9 cellular contexts compared by ENCODE assay signal in the genomic region with DNA sequence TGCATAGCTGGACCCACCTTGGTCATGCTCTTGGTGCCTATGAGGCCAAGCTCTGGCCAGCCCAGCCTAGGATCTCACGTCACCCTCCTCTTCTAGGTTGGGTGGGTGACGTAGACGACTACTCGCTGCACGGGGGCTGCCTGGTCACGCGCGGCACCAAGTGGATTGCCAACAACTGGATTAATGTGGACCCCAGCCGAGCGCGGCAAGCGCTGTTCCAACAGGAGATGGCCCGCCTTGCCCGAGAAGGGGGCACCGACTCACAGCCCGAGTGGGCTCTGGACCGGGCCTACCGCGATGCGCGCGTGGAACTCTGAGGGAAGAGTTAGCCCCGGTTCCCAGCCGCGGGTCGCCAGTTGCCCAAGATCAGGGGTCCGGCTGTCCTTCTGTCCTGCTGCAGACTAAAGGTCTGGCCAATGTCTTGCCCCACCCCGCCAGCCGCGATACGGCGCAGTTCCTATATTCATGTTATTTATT. TPM values are rescaled to one million over a fixed set of nuclear protein-coding genes. Genes with fewer than 3 reads are reported as not detected.
DNase-seq lines count a peak whose midpoint lies in the region; ATAC-seq, FAIRE-seq and TF ChIP-seq lines count a peak whose summit lies in the region.
"Had no signal": no experiment of that assay in that cellular context is flagged by ENCODE, and none has a peak within 500 bp of the region (broad histone marks: within the 10 kb centered on the region; RNA-seq: fewer than 3 reads in every experiment).

No MANE protein-coding gene starts in this region.

- peak overlapping the region; percentile 88 for H3K14ac ChIP-seq in IMR-90 (replicated peaks; ENCODE audit: low read depth, low read length)

- intact Hi-C loops in IMR-90 (cut with micrococcal nuclease) = loop anchor here (2.0 kb wide), 1 partner anchor 18 kb away; no protein-coding TSS in a partner anchor
- intact Hi-C loops in breast epithelium (cut with DNase I; ENCODE audit: low total_unique reads) = no loop called here

- POLR2A ChIA-PET in IMR-90 (lab: Charles Lee; ENCODE audit: unreplicated experiment) = interaction anchor here (0.6 to 2.5 kb wide), 6 partner anchors 8 to 114 kb away, joined by 3 to 13 read pairs (median 5); a partner anchor contains a TSS

- ATAC-seq in IMR-90 (ENCODE audit: low read depth) (peak; percentile 0), left lobe of liver (peak; percentile 1), HG02973 (IDR thresholded peaks at IDR 0.05; ENCODE audit: unreplicated experiment) (no peak), GM21717 (IDR thresholded peaks at IDR 0.05; ENCODE audit: unreplicated experiment) (no peak)

- TF ChIP-seq CTCF in GM12875 (IDR thresholded peaks at IDR 0.05; ENCODE audit: borderline replicate concordance, insufficient read depth, low read depth, low read length) (no peak), IMR-90 (conservative IDR thresholded peaks at IDR 0.05; ENCODE audit: low read depth, low read length) (no peak), breast epithelium (IDR thresholded peaks at IDR 0.05) (no peak), D721Med (IDR thresholded peaks at IDR 0.05; ENCODE audit: insufficient read depth, missing control alignments) (no peak)

- H2AK5ac ChIP-seq in IMR-90 (ENCODE audit: low read depth, low read length) = peak overlapping the region; percentile 87

- peak overlapping the region; percentile 53 for H4K5ac ChIP-seq in IMR-90 (ENCODE audit: low read depth, low read length)

- H3K79me1 ChIP-seq in IMR-90 (ENCODE audit: low read depth in 1 of 2, low read length in 2 of 2) = peaks cover 0 to 44% of the 10 kb centered on the region in 2 experiments; a peak in 2 of 4 replicates

- peak overlapping the region; percentile 91 for H3K23ac ChIP-seq in IMR-90 (ENCODE audit: low read depth, low read length)

- H3K4me3 ChIP-seq in GM12875 (ENCODE audit: low read depth, low read length) (peak overlapping the region; percentile 96), IMR-90 (ENCODE audit: insufficient read depth, low read depth, low read length) (peak overlapping the region; percentile 87), breast epithelium (peak overlapping the region; percentile 68 to 80 (median 74))

- H3K9ac ChIP-seq in IMR-90 (ENCODE audit: low read depth, low read length) = peak overlapping the region; percentile 84

- H3K27me3 ChIP-seq in IMR-90 (ENCODE audit: control insufficient read depth, insufficient read depth, low read length) = no peaks in the 10 kb centered on the region
- H3K27me3 ChIP-seq in breast epithelium = no peaks in the 10 kb centered on the region

- H2BK120ac ChIP-seq in IMR-90 (ENCODE audit: low read depth, low read length) = no peak overlapping the region

- H3K27ac ChIP-seq in IMR-90 (ENCODE audit: insufficient read depth, low read length) (peak overlapping the region; percentile 79), breast epithelium (peak overlapping the region; percentile 93 to 97), substantia nigra (ENCODE audit: low read depth, low read length, poor library complexity, severe bottlenecking) (peak overlapping the region; percentile 80)

- DNase-seq in IMR-90 (peak; percentile 63), breast epithelium (ENCODE audit: low spot score in 2 of 2) (no peak), left lobe of liver (ENCODE audit: low spot score) (no peak), substantia nigra (lab: John Stamatoyannopoulos, UW) (peak in 26 of 49 donors; percentile 33 to 81 (median 60)), D721Med (ENCODE audit: insufficient read length, low spot score) (no peak)

- H3K4me2 ChIP-seq in IMR-90 (ENCODE audit: low read depth, low read length) = peak overlapping the region; percentile 71

- peaks cover 23% of the 10 kb centered on the region for H4K20me1 ChIP-seq in IMR-90 (ENCODE audit: insufficient read depth, low read length)

- H2BK5ac ChIP-seq in IMR-90 (ENCODE audit: low read depth, low read length, poor library complexity, severe bottlenecking) = peak overlapping the region; percentile 37

- WGBS in IMR-90 (ENCODE audit: extremely low coverage in 2 of 2, insufficient read length in 1 of 2), 2 experiments = 3% methylated on average over 9 of the region's 32 CpGs; no CpG with 5 or more reads in 1 of the 2 experiments

- H4K8ac ChIP-seq in IMR-90 (ENCODE audit: low read depth in 2 of 2, low read length in 2 of 2) = peak overlapping the region; percentile 83 to 98

- peak overlapping the region; percentile 53 for H3K56ac ChIP-seq in IMR-90 (ENCODE audit: extremely low read depth, insufficient read depth, low read length)

- H3K36me3 ChIP-seq in IMR-90 (ENCODE audit: control insufficient read depth, insufficient read depth, low read length) = peaks cover 5% of the 10 kb centered on the region
- no peaks in the 10 kb centered on the region for H3K36me3 ChIP-seq in breast epithelium

- in situ Hi-C loops in IMR-90 (cut with MboI; ENCODE audit: low sequenced_read_pairs) = no loop called here

- peak overlapping the region; percentile 14; the same call in 1 of the 2 replicates for H3K18ac ChIP-seq in IMR-90 (ENCODE audit: low read depth, low read length)

- BruUV-seq in IMR-90 (replicated peaks; lab: Mats Ljungman, UMichigan) = no TSS peak

- H3K4me1 ChIP-seq in IMR-90 (ENCODE audit: control insufficient read depth, insufficient read depth, low read length) = peaks cover 11% of the 10 kb centered on the region
- H3K4me1 ChIP-seq in breast epithelium = no peaks in the 10 kb centered on the region

- dilution Hi-C loops in IMR-90 (cut with HindIII; ENCODE audit: low sequenced_read_pairs, unreplicated experiment) = no loop called here

- FAIRE-seq in D721Med (lab: Jason Lieb, UNC) = no peak
- FAIRE-seq: TTC549 had no signal

- H2BK15ac ChIP-seq in IMR-90 (ENCODE audit: low read depth, low read length) = no peak overlapping the region; the same call in 2 of the 3 replicates

- TF ChIP-seq POLR2A in IMR-90 (IDR thresholded peaks at IDR 0.05; ENCODE audit: low read depth, low read length) = no peak
- no peak for TF ChIP-seq POLR2A in breast epithelium (IDR thresholded peaks at IDR 0.05)

- H3K9me1 ChIP-seq in IMR-90 (ENCODE audit: insufficient read depth, low read length) = peaks cover 24% of the 10 kb centered on the region

- H4K91ac ChIP-seq in IMR-90 (ENCODE audit: insufficient read depth, low read depth, low read length) = peak overlapping the region; percentile 58

- H3K4ac ChIP-seq in IMR-90 (ENCODE audit: low read depth, low read length) = peak overlapping the region; percentile 88

- CTCF ChIA-PET in IMR-90 (lab: Yijun Ruan, JAX) = interaction anchor here (0.6 to 1.5 kb wide), 5 partner anchors 15 to 87 kb away, joined by 3 to 10 read pairs (median 5); a partner anchor contains a TSS

- H3K9me3 ChIP-seq in IMR-90 (ENCODE audit: control insufficient read depth, insufficient read depth, low read length) (no peaks in the 10 kb centered on the region), breast epithelium (no peaks in the 10 kb centered on the region)

- no peak overlapping the region for H2BK20ac ChIP-seq in IMR-90 (ENCODE audit: low read depth, low read length)

- H2AK9ac ChIP-seq in IMR-90 (replicated peaks; ENCODE audit: low read depth, low read length, poor library complexity) = peak overlapping the region; percentile 99

- peak overlapping the region; percentile 95 for H2AFZ ChIP-seq in IMR-90 (replicated peaks; ENCODE audit: low read length, poor library complexity)

- no peak for TF ChIP-seq RAD21 in IMR-90 (IDR thresholded peaks at IDR 0.05; ENCODE audit: low read length)

TF ChIP-seq in IMR-90, 13 proteins besides CTCF, POLR2A, EP300 and RAD21 (continues in another document):
- TF ChIP-seq, protein P1, sequence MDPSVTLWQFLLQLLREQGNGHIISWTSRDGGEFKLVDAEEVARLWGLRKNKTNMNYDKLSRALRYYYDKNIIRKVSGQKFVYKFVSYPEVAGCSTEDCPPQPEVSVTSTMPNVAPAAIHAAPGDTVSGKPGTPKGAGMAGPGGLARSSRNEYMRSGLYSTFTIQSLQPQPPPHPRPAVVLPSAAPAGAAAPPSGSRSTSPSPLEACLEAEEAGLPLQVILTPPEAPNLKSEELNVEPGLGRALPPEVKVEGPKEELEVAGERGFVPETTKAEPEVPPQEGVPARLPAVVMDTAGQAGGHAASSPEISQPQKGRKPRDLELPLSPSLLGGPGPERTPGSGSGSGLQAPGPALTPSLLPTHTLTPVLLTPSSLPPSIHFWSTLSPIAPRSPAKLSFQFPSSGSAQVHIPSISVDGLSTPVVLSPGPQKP (IDR thresholded peaks at IDR 0.05; ENCODE audit: borderline replicate concordance, low read depth, low read length) = no peak
- TF ChIP-seq MAZ (IDR thresholded peaks at IDR 0.05; ENCODE audit: borderline replicate concordance, low read depth, low read length) = peak; percentile 40; the same call in 1 of the 2 replicates
- no peak for TF ChIP-seq RFX5 (IDR thresholded peaks at IDR 0.05; ENCODE audit: low read depth, low read length)

RNA-seq across cellular contexts. Expression of a gene that starts 0.6 kb away (rescaled TPM):
- 55.8 and 60.9 TPM in 2 replicates for total RNA-seq in IMR-90 (2012; rRNA removed)
- polyA plus RNA-seq in IMR-90 (2012; rRNA removed) = 160 and 172 TPM in 2 replicates
- 97.3 and 121 TPM in 2 replicates for polyA plus RNA-seq in IMR-90 (2012; cell fraction: cytosol; rRNA removed)
- polyA plus RNA-seq in IMR-90 (2012; cell fraction: nucleus; rRNA removed; ENCODE audit: low replicate concordance) = 1,034 and 1,622 TPM in 2 replicates
- 100 to 1,000 TPM in 2 of 3 donors, 10 to 100 TPM in 1; 57.9 to 143 (median 135) TPM for total RNA-seq in breast epithelium
- 79.5 TPM for total RNA-seq in left lobe of liver

RNA-seq across cellular contexts. Expression of a gene that starts 11.8 kb away (rescaled TPM):
- total RNA-seq in IMR-90 (2012; rRNA removed) (27.8 and 28.3 TPM in 2 replicates), breast epithelium (10 to 100 TPM; 27.5 to 48.4 (median 37.7) TPM), left lobe of liver (8.6 TPM)
- 42.2 and 43.5 TPM in 2 replicates for polyA plus RNA-seq in IMR-90 (2012; rRNA removed)
- polyA plus RNA-seq in IMR-90 (2012; cell fraction: cytosol; rRNA removed) = 33.8 and 36.4 TPM in 2 replicates
- 116 and 195 TPM in 2 replicates for polyA plus RNA-seq in IMR-90 (2012; cell fraction: nucleus; rRNA removed; ENCODE audit: low replicate concordance)

RNA-seq across cellular contexts. Expression of a gene that starts 15.3 kb away (rescaled TPM):
- total RNA-seq in IMR-90 (2012; rRNA removed) (26.5 and 43.3 TPM in 2 replicates), breast epithelium (100 to 1,000 TPM; 151 to 171 (median 164) TPM), left lobe of liver (44.2 TPM)
- 112 and 137 TPM in 2 replicates for polyA plus RNA-seq in IMR-90 (2012; rRNA removed)
- 38.6 and 96.1 TPM in 2 replicates for polyA plus RNA-seq in IMR-90 (2012; cell fraction: cytosol; rRNA removed)
- 22.8 and 47.7 TPM in 2 replicates for polyA plus RNA-seq in IMR-90 (2012; cell fraction: nucleus; rRNA removed; ENCODE audit: low replicate concordance)

RNA-seq across cellular contexts. Expression of a gene that starts 16.6 kb away (rescaled TPM):
- total RNA-seq in IMR-90 (2012; rRNA removed) (10.4 and 11.1 TPM in 2 replicates), breast epithelium (10 to 100 TPM; 29.9 to 59.7 (median 58.7) TPM), left lobe of liver (13.7 TPM)
- polyA plus RNA-seq in IMR-90 (2012; rRNA removed) = 26.1 and 29.7 TPM in 2 replicates
- 18.8 and 34.8 TPM in 2 replicates for polyA plus RNA-seq in IMR-90 (2012; cell fraction: cytosol; rRNA removed)
- polyA plus RNA-seq in IMR-90 (2012; cell fraction: nucleus; rRNA removed; ENCODE audit: low replicate concordance) = 99.3 and 171 TPM in 2 replicates

RNA-seq across cellular contexts. Expression of a gene that starts 22.6 kb away (rescaled TPM):
- 268 and 296 TPM in 2 replicates for total RNA-seq in IMR-90 (2012; rRNA removed)
- 190 and 194 TPM in 2 replicates for polyA plus RNA-seq in IMR-90 (2012; rRNA removed)
- polyA plus RNA-seq in IMR-90 (2012; cell fraction: cytosol; rRNA removed) = 126 and 176 TPM in 2 replicates
- 254 and 364 TPM in 2 replicates for polyA plus RNA-seq in IMR-90 (2012; cell fraction: nucleus; rRNA removed; ENCODE audit: low replicate concordance)
- 100 to 1,000 TPM; 123 to 216 (median 178) TPM for total RNA-seq in breast epithelium
- total RNA-seq in left lobe of liver = 38.6 TPM

Comparison
In these comparisons a context has a peak if more than half of its experiments do, and no peak if none do; other contexts are left out.
1. ATAC-seq: peak in IMR-90 (single experiment) and left lobe of liver (single experiment); none in HG02973 (single experiment) and GM21717 (single experiment).
2. DNase-seq: peak in IMR-90 (single experiment) and substantia nigra (26 of 49); none in breast epithelium (0 of 2), left lobe of liver (single experiment) and D721Med (single experiment).
3. Peak in every context shown above with its lines, with median percentiles within 50 percentile points of each other: H3K4me3 ChIP-seq and H3K27ac ChIP-seq.